ENCODE assay signal across 2 cellular contexts in the genomic region with DNA sequence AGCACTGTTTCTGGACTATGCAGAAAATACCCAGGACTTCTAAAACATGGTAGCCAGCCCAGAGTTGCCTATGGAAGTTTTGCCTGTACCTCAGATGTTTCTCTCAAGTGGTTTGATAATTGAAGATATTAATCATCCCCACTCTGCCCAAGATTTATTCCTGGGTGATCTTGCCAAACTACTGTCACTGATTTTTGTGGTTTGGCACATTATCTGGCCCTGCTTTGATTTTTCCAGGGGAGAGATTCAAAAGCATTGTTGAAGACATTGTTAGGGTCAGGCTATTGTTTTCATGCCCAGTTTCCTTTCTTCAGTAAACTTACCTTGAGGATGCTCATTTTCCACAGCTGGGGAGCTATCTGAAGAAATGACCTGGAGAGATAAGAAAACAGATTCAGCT.
A peak's percentile ranks its signal among the peaks of the same experiment; 100 is the strongest.
TF ChIP-seq lines count a peak whose summit lies in the region.

No MANE protein-coding gene starts in this region.

TF ChIP-seq in SK-N-SH, 30 proteins besides CTCF, POLR2A, EP300 and RAD21 (continued from another document):
- TF ChIP-seq PBX3 (IDR thresholded peaks at IDR 0.05) (peak; percentile 12; the same call in 1 of the 2 replicates), EZH2phosphoT487 (IDR thresholded peaks at IDR 0.05; ENCODE audit: borderline replicate concordance, low read depth) (no peak), YY1 (IDR thresholded peaks at IDR 0.05; ENCODE audit: low read depth) (no peak), POLR2AphosphoS5 (IDR thresholded peaks at IDR 0.05; ENCODE audit: low read depth, low read length) (no peak), RXRA (IDR thresholded peaks at IDR 0.05; ENCODE audit: borderline replicate concordance, low read depth) (no peak)
- TF ChIP-seq, protein P1, sequence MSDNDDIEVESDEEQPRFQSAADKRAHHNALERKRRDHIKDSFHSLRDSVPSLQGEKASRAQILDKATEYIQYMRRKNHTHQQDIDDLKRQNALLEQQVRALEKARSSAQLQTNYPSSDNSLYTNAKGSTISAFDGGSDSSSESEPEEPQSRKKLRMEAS (IDR thresholded peaks at IDR 0.05; ENCODE audit: low read depth), result no peak

TF ChIP-seq in SK-N-SH treated with all-trans-retinoic acid at 6 μM for 48 hours, 23 proteins besides CTCF, POLR2A, EP300 and RAD21:
- no peak for TF ChIP-seq CREB5 (CRISPR knock-in tag; IDR thresholded peaks at IDR 0.05; ENCODE audit: low read depth)
- TF ChIP-seq ESRRG (CRISPR knock-in tag; IDR thresholded peaks at IDR 0.05), result no peak
- no peak for TF ChIP-seq CSDC2 (CRISPR knock-in tag; IDR thresholded peaks at IDR 0.05)
- TF ChIP-seq OSR1 (CRISPR knock-in tag; IDR thresholded peaks at IDR 0.05), result no peak
- no peak for TF ChIP-seq TOX (CRISPR knock-in tag; IDR thresholded peaks at IDR 0.05; ENCODE audit: borderline replicate concordance)
- TF ChIP-seq ZNF70 (CRISPR knock-in tag; IDR thresholded peaks at IDR 0.05), result no peak
- TF ChIP-seq ZFP30 (CRISPR knock-in tag; IDR thresholded peaks at IDR 0.05), result no peak
- TF ChIP-seq ISL1 (CRISPR knock-in tag; IDR thresholded peaks at IDR 0.05), result no peak
- no peak for TF ChIP-seq ARNTL (CRISPR knock-in tag; IDR thresholded peaks at IDR 0.05; ENCODE audit: borderline replicate concordance, low read depth)
- TF ChIP-seq TCF4 (CRISPR knock-in tag; IDR thresholded peaks at IDR 0.05; ENCODE audit: borderline replicate concordance), result no peak
- TF ChIP-seq GLIS3 (CRISPR knock-in tag; IDR thresholded peaks at IDR 0.05), result no peak
